15 cellular contexts compared by ENCODE assay signal in genomic region chr20:37194616-37195015, GRCh38. TPM values are rescaled to one million over a fixed set of nuclear protein-coding genes. Genes with fewer than 3 reads are reported as not detected.
DNase-seq lines count a peak whose midpoint lies in the region; ATAC-seq and TF ChIP-seq lines count a peak whose summit lies in the region.
"Had no signal": no experiment of that assay in that cellular context is flagged by ENCODE, and none has a peak within 500 bp of the region (broad histone marks: within the 10 kb centered on the region; RNA-seq: fewer than 3 reads in every experiment).

No MANE protein-coding gene starts in this region.

- peak overlapping the region; percentile 5 for H3K4me3 Mint-ChIP-seq in activated T-cell treated with anti-CD3 and anti-CD28 coated beads, Interleukin-2, amount 50 U/mL, for 4 hours

- H3K4me1 ChIP-seq in hepatocyte (ENCODE audit: insufficient read depth) (peaks cover 6% of the 10 kb centered on the region), tibial nerve (peaks cover 0 to 71% (median 14%) of the 10 kb centered on the region in 4 donors)

- H3K27me3 ChIP-seq in hepatocyte (no peaks in the 10 kb centered on the region), tibial nerve (no peaks in the 10 kb centered on the region)
- H3K27me3 ChIP-seq: sigmoid colon had no signal

- ATAC-seq in activated T-cell treated with anti-CD3 and anti-CD28 coated beads, Interleukin-2, amount 50 U/mL, for 4 hours: peak; percentile 43 to 44
- ATAC-seq in GM21825 (IDR thresholded peaks at IDR 0.05; ENCODE audit: unreplicated experiment) (no peak), HG03439 (IDR thresholded peaks at IDR 0.05; ENCODE audit: unreplicated experiment) (no peak), GM19397 (IDR thresholded peaks at IDR 0.05; ENCODE audit: unreplicated experiment) (no peak)
- ATAC-seq: esophagus mucosa, mucosa of descending colon, SK-N-SH treated with all-trans-retinoic acid at 6 μM for 48 hours had no signal

- DNase-seq in GF-D8 (lab: John Stamatoyannopoulos, UW) (peak; percentile 95), hepatocyte (ENCODE audit: low spot score) (no peak), tibial nerve (ENCODE audit: low spot score in 2 of 2) (no peak)
- DNase-seq in activated T-cell treated with anti-CD3 and anti-CD28 coated beads, Interleukin-2, amount 50 U/mL, for 4 hours: no peak
- DNase-seq: mucosa of descending colon, NCI-H1417, NCI-H774, sigmoid colon had no signal

- H3K27me3 Mint-ChIP-seq in activated T-cell treated with anti-CD3 and anti-CD28 coated beads, Interleukin-2, amount 50 U/mL, for 4 hours (ENCODE audit: low read depth): no peaks in the 10 kb centered on the region

- peaks cover 39% of the 10 kb centered on the region for H3K36me3 Mint-ChIP-seq in activated T-cell treated with anti-CD3 and anti-CD28 coated beads, Interleukin-2, amount 50 U/mL, for 4 hours (ENCODE audit: insufficient read depth)

- H3K4me2 ChIP-seq in hepatocyte: no peak overlapping the region

- no peak for TF ChIP-seq POLR2A in tibial nerve (IDR thresholded peaks at IDR 0.05)

- H3K4me3 ChIP-seq in hepatocyte (no peak overlapping the region), tibial nerve (no peak overlapping the region)
- H3K4me3 ChIP-seq: mucosa of descending colon, sigmoid colon had no signal

- no peaks in the 10 kb centered on the region for H3K9me3 ChIP-seq in hepatocyte (ENCODE audit: low read depth)
- no peaks in the 10 kb centered on the region for H3K9me3 ChIP-seq in tibial nerve
- H3K9me3 ChIP-seq: mucosa of descending colon, sigmoid colon had no signal

- H2AFZ ChIP-seq in hepatocyte: no peak overlapping the region

- H3K4me1 Mint-ChIP-seq in activated T-cell treated with anti-CD3 and anti-CD28 coated beads, Interleukin-2, amount 50 U/mL, for 4 hours (ENCODE audit: low read depth): peaks cover 63% of the 10 kb centered on the region

- H3K27ac ChIP-seq in 22Rv1 (0 out of 2 replicates have a peak overlapping the region, but pooled peaks have one; percentile 15), hepatocyte (peak overlapping the region; percentile 47), tibial nerve (peak overlapping the region in 1 of 4 donors; percentile 58)

- H4K20me1 ChIP-seq in hepatocyte (ENCODE audit: insufficient read depth, poor library complexity, severe bottlenecking): peaks cover 54% of the 10 kb centered on the region

- no peak for TF ChIP-seq EP300 in tibial nerve (IDR thresholded peaks at IDR 0.05)

- no peaks in the 10 kb centered on the region for H3K36me3 ChIP-seq in hepatocyte (replicated peaks; ENCODE audit: insufficient read depth, low read depth)
- peaks cover 0 to 28% (median 2%) of the 10 kb centered on the region in 3 donors for H3K36me3 ChIP-seq in tibial nerve

- no peaks in the 10 kb centered on the region for H3K9me3 Mint-ChIP-seq in activated T-cell treated with anti-CD3 and anti-CD28 coated beads, Interleukin-2, amount 50 U/mL, for 4 hours

- TF ChIP-seq CTCF in 22Rv1 (IDR thresholded peaks at IDR 0.05): no peak
- no peak for TF ChIP-seq CTCF in hepatocyte (IDR thresholded peaks at IDR 0.05; ENCODE audit: poor library complexity)
- TF ChIP-seq CTCF in tibial nerve (IDR thresholded peaks at IDR 0.05): no peak

- WGBS in hepatocyte (ENCODE audit: low lambda C conversion rate, missing lambda C conversion rate): 57% methylated on average over 6 of the region's 6 CpGs
- 34 to 35% methylated on average over 6 of the region's 6 CpGs for WGBS in tibial nerve, 2 donors

- H3K9me2 ChIP-seq in hepatocyte (replicated peaks; ENCODE audit: insufficient read depth): no peaks in the 10 kb centered on the region

- H3K79me2 ChIP-seq in hepatocyte: peaks cover 90% of the 10 kb centered on the region

RNA-seq across cellular contexts. Expression of gene MROH8, which starts 15.3 kb away (rescaled TPM):
- total RNA-seq in activated T-cell treated with anti-CD3 and anti-CD28 coated beads, Interleukin-2, amount 50 U/mL, for 4 hours: under 1 TPM; 0.30 to 0.61 (median 0.51) TPM
- total RNA-seq in hepatocyte: 1.9 and 3.9 TPM in 2 replicates
- 3.7 and 4.8 TPM in 2 replicates for polyA plus RNA-seq in hepatocyte
- total RNA-seq in tibial nerve: 1 to 10 TPM; 1.9 to 2.7 (median 2.4) TPM
- total RNA-seq: HT-29 had no signal

RNA-seq across cellular contexts. Expression of gene RPN2, which starts 15.5 kb away (rescaled TPM):
- 100 to 1,000 TPM; 186 to 199 (median 188) TPM for total RNA-seq in activated T-cell treated with anti-CD3 and anti-CD28 coated beads, Interleukin-2, amount 50 U/mL, for 4 hours
- 325 and 356 TPM in 2 replicates for total RNA-seq in hepatocyte
- polyA plus RNA-seq in hepatocyte: 350 and 368 TPM in 2 replicates
- 100 to 1,000 TPM in 2 of 4 donors, 10 to 100 TPM in 2; 87.7 to 124 (median 101) TPM for total RNA-seq in tibial nerve

Comparison
In these comparisons a context has a peak if more than half of its experiments do, and no peak if none do; other contexts are left out.
1. ATAC-seq: peak in activated T-cell treated with anti-CD3 and anti-CD28 coated beads, Interleukin-2, amount 50 U/mL, for 4 hours (2 of 2); none in GM21825 (single experiment), HG03439 (single experiment) and GM19397 (single experiment).